In the genomic region with DNA sequence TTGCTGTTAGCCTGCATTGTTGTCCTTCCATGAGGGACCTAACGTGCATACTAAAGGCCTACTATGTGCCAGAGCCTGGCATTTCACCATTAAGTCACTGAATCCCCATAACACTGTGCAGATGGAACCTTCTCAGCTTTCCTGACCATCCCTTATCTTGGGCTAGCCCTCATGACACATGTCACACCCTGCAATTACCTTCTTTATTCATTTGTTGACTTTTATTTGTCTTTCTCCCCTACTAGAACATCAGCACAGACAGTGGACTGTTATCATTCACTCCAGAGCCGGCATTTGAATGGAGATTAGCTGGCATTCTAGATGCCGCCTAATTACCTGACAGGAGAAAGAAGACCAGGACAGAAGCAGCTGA, we compare ENCODE assay signal across 1 cellular context.
TF ChIP-seq lines count a peak whose summit lies in the region.

No MANE protein-coding gene starts in this region.

TF ChIP-seq in H1, 55 proteins besides CTCF, POLR2A, EP300 and RAD21:
- no peak for TF ChIP-seq YY1 (IDR thresholded peaks at IDR 0.05; ENCODE audit: low read depth, low read length)
- no peak for TF ChIP-seq TBP (IDR thresholded peaks at IDR 0.05; ENCODE audit: low read depth, low read length)
- TF ChIP-seq POLR2AphosphoS5 (IDR thresholded peaks at IDR 0.05; ENCODE audit: low read depth, low read length) = no peak
- TF ChIP-seq, protein P1, sequence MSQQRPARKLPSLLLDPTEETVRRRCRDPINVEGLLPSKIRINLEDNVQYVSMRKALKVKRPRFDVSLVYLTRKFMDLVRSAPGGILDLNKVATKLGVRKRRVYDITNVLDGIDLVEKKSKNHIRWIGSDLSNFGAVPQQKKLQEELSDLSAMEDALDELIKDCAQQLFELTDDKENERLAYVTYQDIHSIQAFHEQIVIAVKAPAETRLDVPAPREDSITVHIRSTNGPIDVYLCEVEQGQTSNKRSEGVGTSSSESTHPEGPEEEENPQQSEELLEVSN (IDR thresholded peaks at IDR 0.05) = no peak
- TF ChIP-seq SP2 (IDR thresholded peaks at IDR 0.05; ENCODE audit: low read length) = no peak
- no peak for TF ChIP-seq JUN (IDR thresholded peaks at IDR 0.05; ENCODE audit: low read depth, low read length)
- TF ChIP-seq RNF2 (IDR thresholded peaks at IDR 0.05; ENCODE audit: borderline replicate concordance, low read depth, low read length, missing control alignments, poor library complexity, severe bottlenecking) = no peak
- no peak for TF ChIP-seq CREB1 (IDR thresholded peaks at IDR 0.05)
- TF ChIP-seq SIN3A (conservative IDR thresholded peaks at IDR 0.05 in 1 of 2, IDR thresholded peaks at IDR 0.05 in 1 of 2; ENCODE audit: low read depth in 1 of 2, low read length in 2 of 2) = no peak
- no peak for TF ChIP-seq CBX5 (IDR thresholded peaks at IDR 0.05; ENCODE audit: low read depth, low read length)
- no peak for TF ChIP-seq POU5F1 (IDR thresholded peaks at IDR 0.05; ENCODE audit: low read depth, low read length)
- TF ChIP-seq HDAC6 (IDR thresholded peaks at IDR 0.05; ENCODE audit: low read depth, low read length) = no peak
- no peak for TF ChIP-seq ASH2L (IDR thresholded peaks at IDR 0.05; ENCODE audit: low read length)
- TF ChIP-seq SIRT6 (IDR thresholded peaks at IDR 0.05; ENCODE audit: low read length) = no peak
- TF ChIP-seq TCF12 (IDR thresholded peaks at IDR 0.05; ENCODE audit: low read depth, low read length) = no peak
- no peak for TF ChIP-seq RFX5 (IDR thresholded peaks at IDR 0.05; ENCODE audit: borderline replicate concordance, low read depth, low read length)
- TF ChIP-seq, protein P2, sequence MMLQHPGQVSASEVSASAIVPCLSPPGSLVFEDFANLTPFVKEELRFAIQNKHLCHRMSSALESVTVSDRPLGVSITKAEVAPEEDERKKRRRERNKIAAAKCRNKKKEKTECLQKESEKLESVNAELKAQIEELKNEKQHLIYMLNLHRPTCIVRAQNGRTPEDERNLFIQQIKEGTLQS (IDR thresholded peaks at IDR 0.05; ENCODE audit: insufficient read depth, low read depth, low read length) = no peak
